Comparison of ENCODE assay signal across 25 cellular contexts in genomic region chr4:8152865-8153257, GRCh38. TPM values are rescaled to one million over a fixed set of nuclear protein-coding genes. Genes with fewer than 3 reads are reported as not detected.
A peak's percentile ranks its signal among the peaks of the same experiment; 100 is the strongest.
DNase-seq lines count a peak whose midpoint lies in the region; ATAC-seq, FAIRE-seq and TF ChIP-seq lines count a peak whose summit lies in the region.
"Had no signal": no experiment of that assay in that cellular context is flagged by ENCODE, and none has a peak within 500 bp of the region (broad histone marks: within the 10 kb centered on the region; RNA-seq: fewer than 3 reads in every experiment).

No MANE protein-coding gene starts in this region.

- peak; percentile 49 for DNase-seq in Right ventricle myocardium inferior (ENCODE audit: missing footprints)
- no peak for DNase-seq in right atrium auricular region (ENCODE audit: low spot score)
- DNase-seq in bronchial epithelial cell (ENCODE audit: low read depth), result no peak
- DNase-seq in kidney, result peak; percentile 37
- no peak for DNase-seq in HT-29 (ENCODE audit: low spot score)
- DNase-seq in GM03348 (ENCODE audit: low spot score), result no peak
- no peak for DNase-seq in D341Med (ENCODE audit: low spot score)
- DNase-seq: AML-193, DMS53, GF-D8, Karpas-422, MV-4-11, NCI-H1105 treated with DMSO at 0.1 percent for 48 hours, NCI-H2081, NCI-H2171, NCI-H345, NCI-H524 treated with DMSO at 0.1 percent for 48 hours, NCI-H82, SHP77 treated with DMSO at 0.1 percent for 48 hours had no signal

- TF ChIP-seq CTCF in right atrium auricular region (IDR thresholded peaks at IDR 0.05), result no peak
- TF ChIP-seq CTCF in bronchial epithelial cell (IDR thresholded peaks at IDR 0.05; ENCODE audit: insufficient read depth, low read length, severe bottlenecking), result no peak
- no peak for TF ChIP-seq CTCF in kidney (IDR thresholded peaks at IDR 0.05; ENCODE audit: borderline replicate concordance, extremely low read depth, insufficient read depth)

- peak; percentile 43 for FAIRE-seq in bronchial epithelial cell (lab: Jason Lieb, UNC)
- no peak for FAIRE-seq in kidney (lab: Jason Lieb, UNC)
- FAIRE-seq: D721Med had no signal

- H3K9ac ChIP-seq in kidney (ENCODE audit: low read length in 2 of 2), result no peak overlapping the region
- H3K9ac ChIP-seq in skeletal muscle tissue (ENCODE audit: low read depth in 1 of 3, low read length in 3 of 3), result peak overlapping the region; percentile 42 to 85 (median 69)

- peaks cover 0 to 17% of the 10 kb centered on the region in 2 donors for H3K4me1 ChIP-seq in right atrium auricular region
- no peaks in the 10 kb centered on the region for H3K4me1 ChIP-seq in kidney (ENCODE audit: control insufficient read depth in 1 of 2, insufficient read depth in 1 of 2, low read depth in 1 of 2, low read length in 2 of 2)
- peaks cover 28 to 82% (median 51%) of the 10 kb centered on the region in 3 donors for H3K4me1 ChIP-seq in skeletal muscle tissue (ENCODE audit: control insufficient read depth in 3 of 3, insufficient read depth in 3 of 3, low read length in 3 of 3)

- H3K9me3 ChIP-seq in right atrium auricular region (no peaks in the 10 kb centered on the region), kidney (ENCODE audit: control insufficient read depth in 1 of 2, low read length in 2 of 2) (no peaks in the 10 kb centered on the region), skeletal muscle tissue (ENCODE audit: control insufficient read depth in 3 of 3, low read length in 3 of 3) (no peaks in the 10 kb centered on the region)

- peak; percentile 22 for ATAC-seq in Right ventricle myocardium inferior

- H3K27me3 ChIP-seq in right atrium auricular region (no peaks in the 10 kb centered on the region), bronchial epithelial cell (ENCODE audit: control insufficient read depth, insufficient read depth, low read length) (peaks cover 7% of the 10 kb centered on the region), skeletal muscle tissue (ENCODE audit: control insufficient read depth in 3 of 3, insufficient read depth in 3 of 3, low read length in 3 of 3) (no peaks in the 10 kb centered on the region)

- H3K4me3 ChIP-seq in right atrium auricular region (no peak overlapping the region), bronchial epithelial cell (ENCODE audit: low read depth, low read length) (no peak overlapping the region), kidney (ENCODE audit: low read length in 2 of 2) (no peak overlapping the region), skeletal muscle tissue (ENCODE audit: low read length in 3 of 3) (peak overlapping the region in 2 of 3 donors; percentile 44 to 70)
- H3K4me3 ChIP-seq: SK-N-MC had no signal

- intact Hi-C loops in Right ventricle myocardium inferior (cut with DNase I), result no loop called here
- intact Hi-C loops in kidney (cut with DNase I), result no loop called here

- H3K27ac ChIP-seq in right atrium auricular region (peak overlapping the region in 1 of 2 donors; percentile 36), kidney (ENCODE audit: low read depth in 2 of 2, low read length in 2 of 2) (no peak overlapping the region), skeletal muscle tissue (ENCODE audit: low read depth, low read length) (peak overlapping the region; percentile 92)
- H3K27ac ChIP-seq: C4-2B, SK-N-MC had no signal

- H3K36me3 ChIP-seq in right atrium auricular region, result no peaks in the 10 kb centered on the region
- no peaks in the 10 kb centered on the region for H3K36me3 ChIP-seq in bronchial epithelial cell (ENCODE audit: control insufficient read depth, insufficient read depth, low read length)
- H3K36me3 ChIP-seq in kidney (ENCODE audit: control insufficient read depth in 1 of 2, insufficient read depth in 2 of 2, low read length in 2 of 2), result no peaks in the 10 kb centered on the region
- H3K36me3 ChIP-seq in skeletal muscle tissue (ENCODE audit: control insufficient read depth in 3 of 3, insufficient read depth in 3 of 3, low read length in 3 of 3), result peaks cover 0 to 2% (median 0%) of the 10 kb centered on the region in 3 donors

RNA-seq across cellular contexts. Expression of gene ABLIM2, which starts 5.8 kb away (rescaled TPM):
- 24.9 TPM for total RNA-seq in Right ventricle myocardium inferior
- total RNA-seq in right atrium auricular region, result 10 to 100 TPM in 1 of 2 donors, 1 to 10 TPM in 1; 5.7 to 11.2 TPM
- total RNA-seq in bronchial epithelial cell, result 1.1 and 2.8 TPM in 2 replicates
- 23.3 TPM for total RNA-seq in kidney
- polyA plus RNA-seq in kidney (ENCODE audit: insufficient read depth, low read depth, low replicate concordance), result 9.5 TPM
- total RNA-seq in skeletal muscle tissue, result 7.3 TPM
- total RNA-seq in HT-29 (2014; rRNA removed; shearing (Covaris generic)), result 0.13 TPM in 1 of 2 replicates, not detected in the other
- total RNA-seq: M059J had no signal
- polyA plus RNA-seq: AG04450 had no signal

RNA-seq across cellular contexts. Expression of gene SH3TC1, which starts 46.2 kb away (rescaled TPM):
- total RNA-seq in Right ventricle myocardium inferior (11.2 TPM), right atrium auricular region (10 to 100 TPM in 1 of 2 donors, 1 to 10 TPM in 1; 8.9 to 13.9 TPM), bronchial epithelial cell (32.1 and 33.5 TPM in 2 replicates), kidney (127 TPM), skeletal muscle tissue (13.0 TPM)
- polyA plus RNA-seq in kidney (ENCODE audit: insufficient read depth, low read depth, low replicate concordance), result 43.1 TPM
- total RNA-seq in HT-29 (2014; rRNA removed; shearing (Covaris generic)), result 22.6 and 32.0 TPM in 2 replicates

Comparison
In these comparisons a context has a peak if more than half of its experiments do, and no peak if none do; other contexts are left out.
1. DNase-seq: peak in Right ventricle myocardium inferior (single experiment) and kidney (single experiment); none in right atrium auricular region (single experiment), bronchial epithelial cell (single experiment), HT-29 (single experiment), GM03348 (single experiment) and D341Med (single experiment).
2. H3K4me3 ChIP-seq: peak in skeletal muscle tissue (2 of 3); none in right atrium auricular region (0 of 2), bronchial epithelial cell (single experiment) and kidney (0 of 2).
3. H3K9ac ChIP-seq: peak in skeletal muscle tissue (3 of 3); none in kidney (0 of 2).